ENCODE assay signal across 9 cellular contexts in genomic region chr1:159921700-159922498, GRCh38. TPM values are rescaled to one million over a fixed set of nuclear protein-coding genes. Genes with fewer than 3 reads are reported as not detected.
DNase-seq lines count a peak whose midpoint lies in the region; ATAC-seq and TF ChIP-seq lines count a peak whose summit lies in the region.
"Had no signal": no experiment of that assay in that cellular context is flagged by ENCODE, and none has a peak within 500 bp of the region (broad histone marks: within the 10 kb centered on the region; RNA-seq: fewer than 3 reads in every experiment).

No MANE protein-coding gene starts in this region.

- no peaks in the 10 kb centered on the region for H3K9me2 ChIP-seq in PC-3 (replicated peaks; ENCODE audit: low read length)

- CTCF ChIA-PET in PC-3 (lab: Charles Lee), result interaction anchor here (0.7 kb wide), 1 partner anchor 29 kb away, joined by 3 read pairs; no protein-coding TSS in a partner anchor

- H3K4me1 ChIP-seq in PC-3 (ENCODE audit: insufficient read depth, low read length), result peaks cover 77% of the 10 kb centered on the region
- peaks cover 17% of the 10 kb centered on the region for H3K4me1 ChIP-seq in prostate gland (replicated peaks)

- H3K4me3 ChIP-seq in GM12865 (ENCODE audit: low read depth, low read length) (peak overlapping the region; percentile 69), PC-3 (ENCODE audit: low read length) (peak overlapping the region; percentile 96), prostate gland (no peak overlapping the region)

- DNase-seq in GM12865 (ENCODE audit: low read depth) (peak; percentile 76), PC-3 (no peak), prostate gland (ENCODE audit: low spot score) (no peak), GM20000 (ENCODE audit: low spot score) (no peak), substantia nigra (lab: John Stamatoyannopoulos, UW) (no peak)
- peak in 2 of 3 experiments; percentile 30 to 49 for DNase-seq in effector memory CD8-positive, alpha-beta T cell

- H3K27ac ChIP-seq in PC-3 (ENCODE audit: low read length), result peak overlapping the region; percentile 99
- peak overlapping the region; percentile 72 to 84 for H3K27ac ChIP-seq in prostate gland
- H3K27ac ChIP-seq in substantia nigra (ENCODE audit: low read depth, low read length, poor library complexity, severe bottlenecking), result no peak overlapping the region

- TF ChIP-seq POLR2A in prostate gland (IDR thresholded peaks at IDR 0.05), result no peak

- intact Hi-C loops in PC-3 (cut with micrococcal nuclease), result no loop called here
- intact Hi-C loops in prostate gland (cut with DNase I), result loop anchor here (10.0 kb wide), 1 partner anchor 67 kb away; no protein-coding TSS in a partner anchor

- 64% methylated on average over 18 of the region's 18 CpGs for WGBS in prostate gland

- H4K20me1 ChIP-seq in PC-3 (ENCODE audit: low read length), result peaks cover 64% of the 10 kb centered on the region

- no peak overlapping the region for H2AFZ ChIP-seq in PC-3 (ENCODE audit: low read length)

- H3K36me3 ChIP-seq in PC-3 (ENCODE audit: low read depth, low read length) (peaks cover 64% of the 10 kb centered on the region), prostate gland (peaks cover 7 to 15% of the 10 kb centered on the region in 2 donors)

- peaks cover 100% of the 10 kb centered on the region for H3K36me3 Mint-ChIP-seq in effector memory CD8-positive, alpha-beta T cell (ENCODE audit: insufficient read depth)

- no peak for TF ChIP-seq CTCF in GM12865 (IDR thresholded peaks at IDR 0.05; ENCODE audit: insufficient read depth, low read depth, low read length, missing control alignments)
- TF ChIP-seq CTCF in PC-3 (conservative IDR thresholded peaks at IDR 0.05; ENCODE audit: low read depth, low read length), result no peak
- no peak for TF ChIP-seq CTCF in prostate gland (IDR thresholded peaks at IDR 0.05)
- no peak for TF ChIP-seq CTCF in GM20000 (IDR thresholded peaks at IDR 0.05; ENCODE audit: extremely low read depth, missing control alignments)

- POLR2A ChIA-PET in PC-3 (lab: Charles Lee; ENCODE audit: unreplicated experiment), result no interaction called here

- peaks cover 7% of the 10 kb centered on the region for H3F3A ChIP-seq in PC-3 (ENCODE audit: low read length, unreplicated experiment)

- no peaks in the 10 kb centered on the region for H3K27me3 ChIP-seq in PC-3 (ENCODE audit: low read length)
- H3K27me3 ChIP-seq in prostate gland (replicated peaks; ENCODE audit: insufficient read depth), result no peaks in the 10 kb centered on the region

- ATAC-seq in PC-3 (no peak), HG03108 (IDR thresholded peaks at IDR 0.05; ENCODE audit: unreplicated experiment) (no peak), HG02763 (IDR thresholded peaks at IDR 0.05; ENCODE audit: unreplicated experiment) (no peak)
- ATAC-seq in effector memory CD8-positive, alpha-beta T cell (replicated peaks), result no peak

- no peaks in the 10 kb centered on the region for H3K27me3 Mint-ChIP-seq in effector memory CD8-positive, alpha-beta T cell

- H3K4me1 Mint-ChIP-seq in effector memory CD8-positive, alpha-beta T cell (ENCODE audit: low read depth in 2 of 2), result peaks cover 71% of the 10 kb centered on the region in 2 donors

- H3K9me3 ChIP-seq in PC-3 (ENCODE audit: low read length), result no peaks in the 10 kb centered on the region
- no peaks in the 10 kb centered on the region for H3K9me3 ChIP-seq in prostate gland

- H3K9ac ChIP-seq in PC-3 (ENCODE audit: low read length), result peak overlapping the region; percentile 99

- peak overlapping the region; percentile 100 for H3K27ac Mint-ChIP-seq in effector memory CD8-positive, alpha-beta T cell

- H3K4me2 ChIP-seq in PC-3 (ENCODE audit: low read length), result peak overlapping the region; percentile 98

- peak overlapping the region; percentile 94 to 96 for H3K4me3 Mint-ChIP-seq in effector memory CD8-positive, alpha-beta T cell

- BruUV-seq in PC-3 (replicated peaks; lab: Mats Ljungman, UMichigan), result no TSS peak

- peaks cover 84% of the 10 kb centered on the region for H3K79me2 ChIP-seq in PC-3 (ENCODE audit: low read length)

- no peaks in the 10 kb centered on the region for H3K9me3 Mint-ChIP-seq in effector memory CD8-positive, alpha-beta T cell

RNA-seq across cellular contexts. Expression of gene TAGLN2, which starts 3.4 kb away (rescaled TPM):
- total RNA-seq in PC-3 (2014; rRNA removed) (1,281 and 1,584 TPM in 2 replicates), prostate gland (100 to 1,000 TPM in 1 of 2 donors, 10 to 100 TPM in 1; 97.1 to 386 TPM)

RNA-seq across cellular contexts. Expression of gene CFAP45, which starts 21.9 kb away (rescaled TPM):
- total RNA-seq in PC-3 (2014; rRNA removed) (1.6 and 4.8 TPM in 2 replicates), prostate gland (1 to 10 TPM in 1 of 2 donors, not detected in 1; 2.6 TPM)

RNA-seq across cellular contexts. Expression of gene IGSF9, which starts 23.5 kb away (rescaled TPM):
- 15.6 and 19.9 TPM in 2 replicates for total RNA-seq in PC-3 (2014; rRNA removed)
- total RNA-seq in prostate gland, result 10 to 100 TPM in 1 of 2 donors, 1 to 10 TPM in 1; 7.6 to 17.3 TPM
- total RNA-seq: renal cortical epithelial cell had no signal

RNA-seq across cellular contexts. Expression of gene SLAMF9, which starts 32.1 kb away (rescaled TPM):
- total RNA-seq in PC-3 (2014; rRNA removed), result 5.9 and 8.7 TPM in 2 replicates
- not detected for total RNA-seq in prostate gland
- total RNA-seq: renal cortical epithelial cell had no signal

RNA-seq across cellular contexts. Expression of gene VSIG8, which starts 59.4 kb away (rescaled TPM):
- total RNA-seq in PC-3 (2014; rRNA removed) (0.29 and 0.47 TPM in 2 replicates), prostate gland (not detected)
- total RNA-seq: renal cortical epithelial cell had no signal

Comparison
In these comparisons a context has a peak if more than half of its experiments do, and no peak if none do; other contexts are left out.
1. DNase-seq: peak in GM12865 (single experiment) and effector memory CD8-positive, alpha-beta T cell (2 of 3); none in PC-3 (single experiment), prostate gland (single experiment), GM20000 (single experiment) and substantia nigra (0 of 49).
2. H3K4me3 ChIP-seq: peak in GM12865 (single experiment) and PC-3 (single experiment); none in prostate gland (0 of 2).